ENCODE assay signal across 1 cellular context in genomic region chr2:34534341-34534740, GRCh38.
TF ChIP-seq lines count a peak whose summit lies in the region.

No MANE protein-coding gene starts in this region.

TF ChIP-seq in neural cell, 6 proteins besides CTCF, POLR2A, EP300 and RAD21 (continued from another document):
- TF ChIP-seq REST (IDR thresholded peaks at IDR 0.05; ENCODE audit: borderline replicate concordance) = peak; percentile 80
- TF ChIP-seq POLR2AphosphoS5 (IDR thresholded peaks at IDR 0.05) = peak; percentile 45
